21 cellular contexts compared by ENCODE assay signal in the genomic region with DNA sequence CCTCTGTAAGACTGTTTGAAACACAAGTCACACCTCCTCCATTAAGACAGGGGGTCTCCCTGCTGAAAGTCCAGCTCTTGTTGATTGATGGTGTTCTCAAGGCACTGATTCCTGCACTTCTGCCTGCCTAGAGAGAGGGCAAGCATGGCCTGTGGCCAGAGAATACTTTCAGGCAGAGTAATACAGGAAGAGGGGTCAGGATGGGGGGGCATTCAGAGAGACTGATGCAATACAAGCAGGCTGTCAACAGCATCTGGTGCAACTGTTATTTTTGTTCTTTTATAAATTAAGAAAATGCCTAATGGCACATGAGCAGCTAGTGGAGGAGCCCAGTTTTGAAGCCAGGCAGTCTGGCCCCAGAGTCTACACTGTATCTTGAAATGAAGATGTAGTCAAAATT.
A peak's percentile ranks its signal among the peaks of the same experiment; 100 is the strongest.
DNase-seq lines count a peak whose midpoint lies in the region; ATAC-seq and TF ChIP-seq lines count a peak whose summit lies in the region.
"Had no signal": no experiment of that assay in that cellular context is flagged by ENCODE, and none has a peak within 500 bp of the region (broad histone marks: within the 10 kb centered on the region; RNA-seq: fewer than 3 reads in every experiment).

No MANE protein-coding gene starts in this region.

- no peaks in the 10 kb centered on the region for H3K36me3 Mint-ChIP-seq in activated CD4-positive, alpha-beta memory T cell treated with anti-CD3 and anti-CD28 coated beads for 36 hours
- H3K36me3 Mint-ChIP-seq: neural progenitor cell had no signal

- no peaks in the 10 kb centered on the region for H3K36me3 ChIP-seq in kidney epithelial cell (ENCODE audit: control insufficient read depth, insufficient read depth, low read length)
- H3K36me3 ChIP-seq: lower lobe of right lung, neural progenitor cell had no signal

- no peak for ATAC-seq in HG03439 (IDR thresholded peaks at IDR 0.05; ENCODE audit: unreplicated experiment)
- ATAC-seq: activated naive CD8-positive, alpha-beta T cell treated with anti-CD3 and anti-CD28 coated beads, Interleukin-2, amount 50 U/mL, for 24 hours; esophagus mucosa; lower lobe of right lung had no signal

- no peaks in the 10 kb centered on the region for H3K4me1 Mint-ChIP-seq in activated CD4-positive, alpha-beta memory T cell treated with anti-CD3 and anti-CD28 coated beads for 36 hours (ENCODE audit: low read depth)
- H3K4me1 Mint-ChIP-seq: activated naive CD8-positive, alpha-beta T cell treated with anti-CD3 and anti-CD28 coated beads, Interleukin-2, amount 50 U/mL, for 24 hours had no signal

- no peaks in the 10 kb centered on the region for H3K9me3 Mint-ChIP-seq in activated CD4-positive, alpha-beta memory T cell treated with anti-CD3 and anti-CD28 coated beads for 36 hours
- H3K9me3 Mint-ChIP-seq: activated naive CD8-positive, alpha-beta T cell treated with anti-CD3 and anti-CD28 coated beads, Interleukin-2, amount 50 U/mL, for 24 hours; dendritic cell treated with granulocyte-macrophage colony-stimulating factor and Interleukin-4, amounts not matched to agents 40 ng/mL and 50 ng/mL, for 4 days; neural progenitor cell had no signal

- in situ Hi-C loops in astrocyte of the spinal cord (cut with HindIII; ENCODE audit: low sequenced_read_pairs), result no loop called here

- H3K27me3 ChIP-seq in kidney epithelial cell (ENCODE audit: control insufficient read depth, insufficient read depth, low read length), result no peaks in the 10 kb centered on the region
- H3K27me3 ChIP-seq: neural progenitor cell had no signal

- DNase-seq in AG10803 (ENCODE audit: low read depth) (peak; percentile 80), HT1080 (ENCODE audit: low read depth) (peak; percentile 56), astrocyte of the spinal cord (ENCODE audit: low read depth, low spot score) (peak; percentile 68), kidney epithelial cell (ENCODE audit: low read depth) (peak; percentile 52), NCI-H187 (lab: John Stamatoyannopoulos, UW) (no peak), NCI-H510A treated with DMSO at 0.1 percent for 48 hours (lab: John Stamatoyannopoulos, UW) (no peak)
- no peak for DNase-seq in activated CD4-positive, alpha-beta memory T cell treated with anti-CD3 and anti-CD28 coated beads for 36 hours
- DNase-seq: activated CD4-positive, alpha-beta T cell treated with anti-CD3 and anti-CD28 coated beads for 48 hours; activated naive CD8-positive, alpha-beta T cell treated with anti-CD3 and anti-CD28 coated beads, Interleukin-2, amount 50 U/mL, for 24 hours; activated T-cell treated with anti-CD3 and anti-CD28 coated beads, Interleukin-2, amount 50 U/mL, for 1 hour; AML-193; DMS153; Karpas-422; lower lobe of right lung; NCI-H526 treated with DMSO at 0.1 percent for 48 hours; stimulated activated naive CD4-positive, alpha-beta T cell treated with Interleukin-2 at 50 U/mL for 16 hours; T-helper 1 cell had no signal

- POLR2A ChIA-PET in activated CD4-positive, alpha-beta memory T cell treated with anti-CD3 and anti-CD28 coated beads for 36 hours (lab: Charles Lee), result no interaction called here

- TF ChIP-seq CTCF in AG10803 (conservative IDR thresholded peaks at IDR 0.05; ENCODE audit: low read length), result no peak
- TF ChIP-seq CTCF in astrocyte of the spinal cord (IDR thresholded peaks at IDR 0.05; ENCODE audit: low read depth, low read length), result no peak
- no peak for TF ChIP-seq CTCF in kidney epithelial cell (IDR thresholded peaks at IDR 0.05; ENCODE audit: insufficient read depth, low read length, poor library complexity, severe bottlenecking)

- H3K4me3 ChIP-seq in AG10803 (ENCODE audit: low read length), result no peak overlapping the region
- no peak overlapping the region for H3K4me3 ChIP-seq in astrocyte of the spinal cord (ENCODE audit: low read depth, low read length)
- no peak overlapping the region for H3K4me3 ChIP-seq in kidney epithelial cell (ENCODE audit: low read depth, low read length)
- H3K4me3 ChIP-seq: lower lobe of right lung, neural progenitor cell had no signal

- peaks cover 3% of the 10 kb centered on the region for H3K27me3 Mint-ChIP-seq in activated CD4-positive, alpha-beta memory T cell treated with anti-CD3 and anti-CD28 coated beads for 36 hours

- H3K4me3 Mint-ChIP-seq in activated CD4-positive, alpha-beta memory T cell treated with anti-CD3 and anti-CD28 coated beads for 36 hours, result no peak overlapping the region
- H3K4me3 Mint-ChIP-seq: activated naive CD8-positive, alpha-beta T cell treated with anti-CD3 and anti-CD28 coated beads, Interleukin-2, amount 50 U/mL, for 24 hours; dendritic cell treated with granulocyte-macrophage colony-stimulating factor and Interleukin-4, amounts not matched to agents 40 ng/mL and 50 ng/mL, for 4 days; neural progenitor cell had no signal

- CTCF ChIA-PET in activated CD4-positive, alpha-beta memory T cell treated with anti-CD3 and anti-CD28 coated beads for 36 hours (lab: Charles Lee), result no interaction called here

- intact Hi-C loops in activated CD4-positive, alpha-beta memory T cell treated with anti-CD3 and anti-CD28 coated beads for 36 hours (cut with micrococcal nuclease), result no loop called here

- H3K27ac Mint-ChIP-seq in activated CD4-positive, alpha-beta memory T cell treated with anti-CD3 and anti-CD28 coated beads for 36 hours, result no peak overlapping the region
- H3K27ac Mint-ChIP-seq: activated naive CD8-positive, alpha-beta T cell treated with anti-CD3 and anti-CD28 coated beads, Interleukin-2, amount 50 U/mL, for 24 hours; dendritic cell treated with granulocyte-macrophage colony-stimulating factor and Interleukin-4, amounts not matched to agents 40 ng/mL and 50 ng/mL, for 4 days; neural progenitor cell had no signal

Comparison
In these comparisons a context has a peak if more than half of its experiments do, and no peak if none do; other contexts are left out.
1. DNase-seq: peak in AG10803 (single experiment), HT1080 (single experiment), astrocyte of the spinal cord (single experiment) and kidney epithelial cell (single experiment); none in activated CD4-positive, alpha-beta memory T cell treated with anti-CD3 and anti-CD28 coated beads for 36 hours (single experiment), NCI-H187 (0 of 2) and NCI-H510A treated with DMSO at 0.1 percent for 48 hours (single experiment).